Comparison of ENCODE assay signal across 19 cellular contexts in genomic region chr16:539901-540530, GRCh38. TPM values are rescaled to one million over a fixed set of nuclear protein-coding genes. Genes with fewer than 3 reads are reported as not detected.
A peak's percentile ranks its signal among the peaks of the same experiment; 100 is the strongest.
DNase-seq lines count a peak whose midpoint lies in the region; ATAC-seq and TF ChIP-seq lines count a peak whose summit lies in the region.
"Had no signal": no experiment of that assay in that cellular context is flagged by ENCODE, and none has a peak within 500 bp of the region (broad histone marks: within the 10 kb centered on the region; RNA-seq: fewer than 3 reads in every experiment).

No MANE protein-coding gene starts in this region.

- POLR2A ChIA-PET in RWPE1 (lab: Yijun Ruan, JAX; ENCODE audit: low non-redundant PET), result no interaction called here

- H3K79me2 ChIP-seq in osteoblast (ENCODE audit: insufficient read depth, low read length), result peaks cover 95% of the 10 kb centered on the region

- no peak overlapping the region for H2AFZ ChIP-seq in osteoblast (ENCODE audit: low read length)

- H3K4me2 ChIP-seq in osteoblast (ENCODE audit: insufficient read depth, low read length), result peak overlapping the region; percentile 43

- ATAC-seq in HG03520 (IDR thresholded peaks at IDR 0.05; ENCODE audit: unreplicated experiment) (no peak), HG03521 (IDR thresholded peaks at IDR 0.05; ENCODE audit: unreplicated experiment) (no peak)
- ATAC-seq: HCT116, left lung, SK-N-SH treated with all-trans-retinoic acid at 6 μM for 48 hours had no signal

- H3K4me1 ChIP-seq in osteoblast (ENCODE audit: insufficient read depth, low read length), result peaks cover 18% of the 10 kb centered on the region

- DNase-seq in EH (ENCODE audit: low read depth), result peak; percentile 87
- DNase-seq in RWPE1 (ENCODE audit: low spot score), result no peak
- peak; percentile 79 for DNase-seq in choroid plexus epithelial cell (ENCODE audit: low read depth)
- DNase-seq in osteoblast (ENCODE audit: insufficient read length, low spot score, missing footprints), result peak; percentile 100
- DNase-seq in NCI-H2107 treated with DMSO at 0.1 percent for 48 hours (lab: John Stamatoyannopoulos, UW; ENCODE audit: unreplicated experiment), result no peak
- DNase-seq in posterior vena cava (ENCODE audit: low spot score), result no peak
- DNase-seq: activated CD4-positive, CD25-positive, alpha-beta regulatory T cell treated with anti-CD3 and anti-CD28 coated beads, Interleukin-2, amount 50 U/mL, for 72 hours; left lung; NCI-H2171 treated with DMSO at 0.1 percent for 48 hours; sigmoid colon; stimulated activated CD4-positive, alpha-beta T cell treated with anti-CD3 and anti-CD28 coated beads, Interleukin-1b, Interleukin-23, amount 100 ng/mL, for 48 hours; T-helper 9 cell had no signal

- peaks cover 5% of the 10 kb centered on the region for H3K36me3 ChIP-seq in osteoblast (ENCODE audit: insufficient read depth, low read length)
- H3K36me3 ChIP-seq: adrenal gland had no signal

- peak overlapping the region; percentile 24 for H3K4me3 ChIP-seq in choroid plexus epithelial cell (ENCODE audit: low read depth, low read length)
- peak overlapping the region; percentile 25 for H3K4me3 ChIP-seq in osteoblast (ENCODE audit: insufficient read depth, low read length)
- H3K4me3 ChIP-seq: adrenal gland, left lung, sigmoid colon had no signal

- H3K27me3 ChIP-seq in osteoblast (ENCODE audit: insufficient read depth, low read length), result no peaks in the 10 kb centered on the region
- H3K27me3 ChIP-seq: adrenal gland, left lung, sigmoid colon had no signal

- peaks cover 65% of the 10 kb centered on the region for H4K20me1 ChIP-seq in osteoblast (ENCODE audit: insufficient read depth, low read length)

- TF ChIP-seq CTCF in RWPE1 (conservative IDR thresholded peaks at IDR 0.05; ENCODE audit: low read depth) (no peak), choroid plexus epithelial cell (conservative IDR thresholded peaks at IDR 0.05; ENCODE audit: low read depth, low read length) (peak; percentile 33), osteoblast (IDR thresholded peaks at IDR 0.05; ENCODE audit: extremely low read depth, low read depth, low read length) (peak; percentile 25)

- H3K9me3 ChIP-seq in osteoblast (ENCODE audit: low read depth, low read length), result no peaks in the 10 kb centered on the region
- H3K9me3 ChIP-seq: adrenal gland, left lung, sigmoid colon had no signal

- intact Hi-C loops in posterior vena cava (cut with DNase I), result no loop called here

- CTCF ChIA-PET in RWPE1 (lab: Yijun Ruan, JAX), result no interaction called here

- H3K27ac ChIP-seq in RWPE1, result peak overlapping the region; percentile 25
- peak overlapping the region; percentile 45 for H3K27ac ChIP-seq in osteoblast (ENCODE audit: low read depth, low read length)
- H3K27ac ChIP-seq: adrenal gland, left lung, sigmoid colon had no signal

RNA-seq across cellular contexts. Expression of gene CAPN15, which starts 12.5 kb away (rescaled TPM):
- total RNA-seq in osteoblast (25.3 and 27.1 TPM in 2 replicates), posterior vena cava (10 to 100 TPM; 23.3 to 26.6 TPM)

RNA-seq across cellular contexts. Expression of gene PRR35, which starts 20.2 kb away (rescaled TPM):
- total RNA-seq in osteoblast (under 0.01 TPM in 1 of 2 replicates, not detected in the other), posterior vena cava (not detected)
- total RNA-seq: adrenal gland, frontal cortex, left lung, mucosa of gallbladder, sigmoid colon had no signal

RNA-seq across cellular contexts. Expression of gene NHLRC4, which starts 26.8 kb away (rescaled TPM):
- 1.2 and 2.2 TPM in 2 replicates for total RNA-seq in osteoblast
- total RNA-seq in posterior vena cava, result under 1 TPM; 0.38 to 0.65 TPM

RNA-seq across cellular contexts. Expression of gene PIGQ, which starts 29.8 kb away (rescaled TPM):
- total RNA-seq in osteoblast (25.6 and 29.0 TPM in 2 replicates), posterior vena cava (10 to 100 TPM; 22.1 to 25.4 TPM)

RNA-seq across cellular contexts. Expression of gene RAB40C, which starts 49.9 kb away (rescaled TPM):
- total RNA-seq in osteoblast (11.2 and 13.3 TPM in 2 replicates), posterior vena cava (10 to 100 TPM; 13.0 to 13.6 TPM)

Comparison
In these comparisons a context has a peak if more than half of its experiments do, and no peak if none do; other contexts are left out.
1. DNase-seq: peak in EH (single experiment), choroid plexus epithelial cell (single experiment) and osteoblast (single experiment); none in RWPE1 (single experiment), NCI-H2107 treated with DMSO at 0.1 percent for 48 hours (single experiment) and posterior vena cava (single experiment).